1 cellular context compared by ENCODE assay signal in genomic region chr12:76238688-76239087, GRCh38.
TF ChIP-seq lines count a peak whose summit lies in the region.

No MANE protein-coding gene starts in this region.

TF ChIP-seq in GM23338, 12 proteins besides CTCF, POLR2A, EP300 and RAD21 (continued from another document):
- TF ChIP-seq REST (IDR thresholded peaks at IDR 0.05; ENCODE audit: unreplicated experiment) (no peak), ETS1 (IDR thresholded peaks at IDR 0.05) (no peak), EZH2phosphoT487 (IDR thresholded peaks at IDR 0.05; ENCODE audit: unreplicated experiment) (no peak), ZNF331 (CRISPR knock-in tag; IDR thresholded peaks at IDR 0.05; ENCODE audit: low read depth) (no peak)
